Comparison of ENCODE assay signal across 13 cellular contexts in the genomic region with DNA sequence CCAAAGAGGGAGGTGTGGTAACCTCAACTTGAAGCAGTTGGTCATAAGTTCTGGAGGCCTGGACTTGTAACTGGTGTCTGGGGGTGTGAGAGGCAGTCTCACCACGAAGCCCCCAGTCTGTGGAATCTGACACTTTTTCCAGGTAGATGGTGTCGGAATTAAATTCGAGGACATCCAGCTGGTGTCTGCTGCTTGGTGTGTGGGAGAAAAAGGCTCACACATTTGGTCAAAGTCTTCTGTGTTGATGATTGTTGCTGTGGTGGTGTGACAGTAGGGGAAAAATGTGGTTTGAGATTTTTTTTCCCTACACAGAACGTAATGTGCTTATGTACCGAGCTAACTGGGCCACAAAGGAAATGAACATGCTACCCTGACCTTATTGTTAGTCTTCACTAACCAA.
"Had no signal": no experiment of that assay in that cellular context is flagged by ENCODE, and none has a peak within 500 bp of the region (broad histone marks: within the 10 kb centered on the region; RNA-seq: fewer than 3 reads in every experiment).

No MANE protein-coding gene starts in this region.

- H3K36me3 ChIP-seq: adrenal gland, tibial nerve had no signal

- H3K4me3 ChIP-seq: adrenal gland, dorsolateral prefrontal cortex, SK-N-MC, tibial nerve had no signal

- DNase-seq: activated naive CD4-positive, alpha-beta T cell treated with anti-CD3 and anti-CD28 coated beads, Interleukin-2, amount 10 ng/mL, durations not matched to agents 7 days and 5 days; activated T-cell treated with anti-CD3 and anti-CD28 coated beads for 4 hours; adrenal gland; cerebellar nuclear complex; dorsolateral prefrontal cortex; hippocampal formation; retina; stimulated activated naive CD4-positive, alpha-beta T cell; substantia nigra; T1000 had no signal

- ATAC-seq: activated CD4-positive, CD25-positive, alpha-beta regulatory T cell treated with anti-CD3 and anti-CD28 coated beads, Interleukin-2, amount 50 U/mL, for 24 hours had no signal

- H3K4me1 ChIP-seq: adrenal gland, tibial nerve had no signal

- H3K27ac ChIP-seq: adrenal gland, dorsolateral prefrontal cortex, SK-N-MC, tibial nerve had no signal

- H3K27me3 ChIP-seq: adrenal gland, tibial nerve had no signal

- H3K9me3 ChIP-seq: adrenal gland, tibial nerve had no signal
